ENCODE assay signal across 8 cellular contexts in genomic region chr9:76302947-76303550, GRCh38.
DNase-seq lines count a peak whose midpoint lies in the region; ATAC-seq and TF ChIP-seq lines count a peak whose summit lies in the region.

No MANE protein-coding gene starts in this region.

- H3K27me3 ChIP-seq in liver (ENCODE audit: control insufficient read depth in 4 of 4, insufficient read depth in 4 of 4, low read length in 3 of 4): no peaks in the 10 kb centered on the region

- DNase-seq in GM10248 (ENCODE audit: extremely low spot score) (peak; percentile 52), NCI-H748 (lab: John Stamatoyannopoulos, UW; ENCODE audit: unreplicated experiment) (peak; percentile 63), cardiac fibroblast (ENCODE audit: low read depth in 2 of 2) (peak; percentile 77)
- no peak for DNase-seq in activated effector memory CD4-positive, alpha-beta T cell treated with anti-CD3 and anti-CD28 coated beads, Interleukin-2, amount 50 U/mL, for 16 hours

- H3K4me1 ChIP-seq in liver (ENCODE audit: control insufficient read depth in 4 of 4, insufficient read depth in 4 of 4, low read length in 3 of 4): no peaks in the 10 kb centered on the region

- H3K36me3 ChIP-seq in liver (ENCODE audit: control insufficient read depth in 4 of 4, insufficient read depth in 3 of 4, low read depth in 1 of 4, low read length in 3 of 4): no peaks in the 10 kb centered on the region

- H3K4me3 ChIP-seq in cardiac fibroblast (replicated peaks in 1 of 2; ENCODE audit: low read depth in 2 of 2, low read length in 2 of 2) (no peak overlapping the region), liver (ENCODE audit: low read depth in 1 of 3, low read length in 3 of 3) (no peak overlapping the region)

- WGBS in liver: 29% methylated on average over 3 of the region's 3 CpGs

- CTCF ChIA-PET in GM10248 (lab: Yijun Ruan, JAX): interaction anchor here (0.7 to 4.2 kb wide), 17 partner anchors 9 to 1101 kb away, joined by 3 to 43 read pairs (median 4); no protein-coding TSS in a partner anchor

- ATAC-seq in HG03280 (IDR thresholded peaks at IDR 0.05; ENCODE audit: unreplicated experiment) (peak; percentile 61), GM19452 (IDR thresholded peaks at IDR 0.05; ENCODE audit: unreplicated experiment) (no peak)

- peak; percentile 94 to 96 for TF ChIP-seq RAD21 in liver (IDR thresholded peaks at IDR 0.05)

- no peaks in the 10 kb centered on the region for H3K9me3 ChIP-seq in liver (ENCODE audit: control insufficient read depth in 4 of 4, low read length in 3 of 4)

- no peak overlapping the region for H3K27ac ChIP-seq in 22Rv1
- H3K27ac ChIP-seq in liver (ENCODE audit: low read depth in 1 of 2, low read length in 2 of 2): no peak overlapping the region

- TF ChIP-seq CTCF in 22Rv1 (IDR thresholded peaks at IDR 0.05) (peak; percentile 77), GM10248 (IDR thresholded peaks at IDR 0.05; ENCODE audit: control extremely low read depth, extremely low read depth, low read depth, missing control alignments) (peak; percentile 38), cardiac fibroblast (IDR thresholded peaks at IDR 0.05; ENCODE audit: low read depth, low read length) (peak; percentile 52), liver (IDR thresholded peaks at IDR 0.05; ENCODE audit: low read depth, low read length, missing input control) (peak; percentile 63)

- POLR2A ChIA-PET in GM10248 (lab: Yijun Ruan, JAX): no interaction called here

- no peak overlapping the region for H3K9ac ChIP-seq in liver (ENCODE audit: low read depth in 1 of 2, low read length in 2 of 2)

TF ChIP-seq in liver, 16 proteins besides CTCF, POLR2A, EP300 and RAD21:
- TF ChIP-seq GABPA (IDR thresholded peaks at IDR 0.05 in 1 of 2, conservative IDR thresholded peaks at IDR 0.05 in 1 of 2): no peak
- TF ChIP-seq RXRA (IDR thresholded peaks at IDR 0.05): no peak
- TF ChIP-seq, protein P1, sequence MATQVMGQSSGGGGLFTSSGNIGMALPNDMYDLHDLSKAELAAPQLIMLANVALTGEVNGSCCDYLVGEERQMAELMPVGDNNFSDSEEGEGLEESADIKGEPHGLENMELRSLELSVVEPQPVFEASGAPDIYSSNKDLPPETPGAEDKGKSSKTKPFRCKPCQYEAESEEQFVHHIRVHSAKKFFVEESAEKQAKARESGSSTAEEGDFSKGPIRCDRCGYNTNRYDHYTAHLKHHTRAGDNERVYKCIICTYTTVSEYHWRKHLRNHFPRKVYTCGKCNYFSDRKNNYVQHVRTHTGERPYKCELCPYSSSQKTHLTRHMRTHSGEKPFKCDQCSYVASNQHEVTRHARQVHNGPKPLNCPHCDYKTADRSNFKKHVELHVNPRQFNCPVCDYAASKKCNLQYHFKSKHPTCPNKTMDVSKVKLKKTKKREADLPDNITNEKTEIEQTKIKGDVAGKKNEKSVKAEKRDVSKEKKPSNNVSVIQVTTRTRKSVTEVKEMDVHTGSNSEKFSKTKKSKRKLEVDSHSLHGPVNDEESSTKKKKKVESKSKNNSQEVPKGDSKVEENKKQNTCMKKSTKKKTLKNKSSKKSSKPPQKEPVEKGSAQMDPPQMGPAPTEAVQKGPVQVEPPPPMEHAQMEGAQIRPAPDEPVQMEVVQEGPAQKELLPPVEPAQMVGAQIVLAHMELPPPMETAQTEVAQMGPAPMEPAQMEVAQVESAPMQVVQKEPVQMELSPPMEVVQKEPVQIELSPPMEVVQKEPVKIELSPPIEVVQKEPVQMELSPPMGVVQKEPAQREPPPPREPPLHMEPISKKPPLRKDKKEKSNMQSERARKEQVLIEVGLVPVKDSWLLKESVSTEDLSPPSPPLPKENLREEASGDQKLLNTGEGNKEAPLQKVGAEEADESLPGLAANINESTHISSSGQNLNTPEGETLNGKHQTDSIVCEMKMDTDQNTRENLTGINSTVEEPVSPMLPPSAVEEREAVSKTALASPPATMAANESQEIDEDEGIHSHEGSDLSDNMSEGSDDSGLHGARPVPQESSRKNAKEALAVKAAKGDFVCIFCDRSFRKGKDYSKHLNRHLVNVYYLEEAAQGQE (IDR thresholded peaks at IDR 0.05): no peak
- no peak for TF ChIP-seq SP1 (IDR thresholded peaks at IDR 0.05)
- TF ChIP-seq FOXA2 (IDR thresholded peaks at IDR 0.05): no peak
- TF ChIP-seq HNF4G (IDR thresholded peaks at IDR 0.05): no peak
- no peak for TF ChIP-seq NR2F2 (IDR thresholded peaks at IDR 0.05)
- no peak for TF ChIP-seq FOXA1 (IDR thresholded peaks at IDR 0.05)
- TF ChIP-seq, protein P2, sequence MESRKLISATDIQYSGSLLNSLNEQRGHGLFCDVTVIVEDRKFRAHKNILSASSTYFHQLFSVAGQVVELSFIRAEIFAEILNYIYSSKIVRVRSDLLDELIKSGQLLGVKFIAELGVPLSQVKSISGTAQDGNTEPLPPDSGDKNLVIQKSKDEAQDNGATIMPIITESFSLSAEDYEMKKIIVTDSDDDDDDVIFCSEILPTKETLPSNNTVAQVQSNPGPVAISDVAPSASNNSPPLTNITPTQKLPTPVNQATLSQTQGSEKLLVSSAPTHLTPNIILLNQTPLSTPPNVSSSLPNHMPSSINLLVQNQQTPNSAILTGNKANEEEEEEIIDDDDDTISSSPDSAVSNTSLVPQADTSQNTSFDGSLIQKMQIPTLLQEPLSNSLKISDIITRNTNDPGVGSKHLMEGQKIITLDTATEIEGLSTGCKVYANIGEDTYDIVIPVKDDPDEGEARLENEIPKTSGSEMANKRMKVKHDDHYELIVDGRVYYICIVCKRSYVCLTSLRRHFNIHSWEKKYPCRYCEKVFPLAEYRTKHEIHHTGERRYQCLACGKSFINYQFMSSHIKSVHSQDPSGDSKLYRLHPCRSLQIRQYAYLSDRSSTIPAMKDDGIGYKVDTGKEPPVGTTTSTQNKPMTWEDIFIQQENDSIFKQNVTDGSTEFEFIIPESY (IDR thresholded peaks at IDR 0.05): no peak
- TF ChIP-seq, protein P3, sequence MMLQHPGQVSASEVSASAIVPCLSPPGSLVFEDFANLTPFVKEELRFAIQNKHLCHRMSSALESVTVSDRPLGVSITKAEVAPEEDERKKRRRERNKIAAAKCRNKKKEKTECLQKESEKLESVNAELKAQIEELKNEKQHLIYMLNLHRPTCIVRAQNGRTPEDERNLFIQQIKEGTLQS (IDR thresholded peaks at IDR 0.05): no peak
- TF ChIP-seq JUND (IDR thresholded peaks at IDR 0.05): no peak
- TF ChIP-seq TAF1 (conservative IDR thresholded peaks at IDR 0.05): no peak
- no peak for TF ChIP-seq EGR1 (IDR thresholded peaks at IDR 0.05; ENCODE audit: low read depth in 2 of 2)
- TF ChIP-seq HNF4A (conservative IDR thresholded peaks at IDR 0.05): no peak
- TF ChIP-seq YY1 (IDR thresholded peaks at IDR 0.05): no peak
